ENCODE assay signal across 10 cellular contexts in the genomic region with DNA sequence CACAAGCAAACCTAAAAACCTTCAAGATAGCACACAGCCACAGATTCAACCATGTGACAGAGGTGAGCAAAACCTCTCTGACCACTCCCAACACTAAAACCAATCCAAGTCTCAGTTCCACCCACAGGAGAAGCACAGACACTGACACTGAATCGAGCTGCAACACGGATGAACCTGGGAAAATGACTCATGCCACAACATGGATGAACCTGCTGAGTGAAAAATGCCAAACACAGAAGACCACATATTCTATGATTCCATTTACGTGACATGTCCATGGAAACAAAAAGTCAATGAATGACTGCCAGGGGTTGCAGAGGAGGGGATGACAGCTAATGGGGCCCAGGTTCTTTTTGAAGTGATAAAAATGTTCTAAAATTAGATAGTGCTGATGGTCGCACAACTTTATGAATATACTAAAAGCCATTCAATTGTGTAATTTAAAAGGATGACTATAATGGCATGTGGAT. TPM values are rescaled to one million over a fixed set of nuclear protein-coding genes. Genes with fewer than 3 reads are reported as not detected.
A peak's percentile ranks its signal among the peaks of the same experiment; 100 is the strongest.
DNase-seq lines count a peak whose midpoint lies in the region; ATAC-seq, FAIRE-seq and TF ChIP-seq lines count a peak whose summit lies in the region.
"Had no signal": no experiment of that assay in that cellular context is flagged by ENCODE, and none has a peak within 500 bp of the region (broad histone marks: within the 10 kb centered on the region; RNA-seq: fewer than 3 reads in every experiment).

No MANE protein-coding gene starts in this region.

- POLR2A ChIA-PET in K562 (lab: Yijun Ruan, JAX) = interaction anchor here (1.2 kb wide), 1 partner anchor 8 kb away, joined by 4 read pairs; no protein-coding TSS in a partner anchor
- POLR2A ChIA-PET in naive thymus-derived CD8-positive, alpha-beta T cell (lab: Charles Lee) = no interaction called here

- CTCF ChIA-PET in K562 (lab: Yijun Ruan, JAX; ENCODE audit: low intra/inter-chr PET ratio) = no interaction called here

- TF ChIP-seq RAD21 in K562 (CRISPR knock-in tag; conservative IDR thresholded peaks at IDR 0.05 in 1 of 2, IDR thresholded peaks at IDR 0.05 in 1 of 2) = no peak

- no peaks in the 10 kb centered on the region for H3F3A ChIP-seq in neural progenitor cell (ENCODE audit: low read depth)

- H2AFZ ChIP-seq in K562 (ENCODE audit: low read depth, low read length) (no peak overlapping the region), neural progenitor cell (replicated peaks) (no peak overlapping the region)

- H3K27ac ChIP-seq in K562 (ENCODE audit: extremely low read depth, low read depth, low read length) = no peak overlapping the region
- H3K27ac ChIP-seq in neural progenitor cell = no peak overlapping the region

- no peaks in the 10 kb centered on the region for H3K9me3 ChIP-seq in K562 (replicated peaks; ENCODE audit: control insufficient read depth, insufficient read depth, low read depth, low read length)
- no peaks in the 10 kb centered on the region for H3K9me3 ChIP-seq in neural progenitor cell (ENCODE audit: low read depth)

- no peak for TF ChIP-seq EP300 in K562 (IDR thresholded peaks at IDR 0.05; ENCODE audit: low read length)

- FAIRE-seq in K562 (lab: Jason Lieb, UNC) = peak; percentile 65
- FAIRE-seq in urothelium cell line (lab: Jason Lieb, UNC) = peak; percentile 67

- H3K79me2 ChIP-seq in K562 (ENCODE audit: control insufficient read depth, insufficient read depth, low read length) = peaks cover 26% of the 10 kb centered on the region
- H3K79me2 ChIP-seq in neural progenitor cell (ENCODE audit: low read depth) = peaks cover 16% of the 10 kb centered on the region

- 64% methylated on average over 4 of the region's 4 CpGs for WGBS in K562 (ENCODE audit: insufficient coverage, low coverage, missing lambda C conversion rate)

- no peaks in the 10 kb centered on the region for H3K36me3 Mint-ChIP-seq in neural progenitor cell
- no peaks in the 10 kb centered on the region for H3K36me3 Mint-ChIP-seq in naive thymus-derived CD8-positive, alpha-beta T cell
- H3K36me3 Mint-ChIP-seq: activated naive CD8-positive, alpha-beta T cell treated with anti-CD3 and anti-CD28 coated beads, Interleukin-2, amount 10 ng/mL, durations not matched to agents 7 days and 5 days had no signal

- H3K27ac Mint-ChIP-seq in neural progenitor cell = no peak overlapping the region
- peak overlapping the region in 1 of 10 donors; percentile 5 for H3K27ac Mint-ChIP-seq in naive thymus-derived CD8-positive, alpha-beta T cell
- H3K27ac Mint-ChIP-seq: activated naive CD8-positive, alpha-beta T cell treated with anti-CD3 and anti-CD28 coated beads, Interleukin-2, amount 10 ng/mL, durations not matched to agents 7 days and 5 days had no signal

- H3K9ac ChIP-seq in K562 (ENCODE audit: insufficient read depth in 1 of 2, low read depth in 2 of 2, low read length in 2 of 2) (no peak overlapping the region), neural progenitor cell (no peak overlapping the region)

- no TSS peak for BruUV-seq in K562 (replicated peaks; lab: Mats Ljungman, UMichigan)

- H3K4me3 ChIP-seq in K562 (no peak overlapping the region), neural progenitor cell (no peak overlapping the region)

- H3K4me1 ChIP-seq in K562 (replicated peaks in 1 of 2; ENCODE audit: control insufficient read depth in 2 of 2, insufficient read depth in 2 of 2, low read length in 2 of 2) (peaks cover 3 to 7% of the 10 kb centered on the region in 2 experiments; a peak in 3 of 5 replicates), neural progenitor cell (peaks cover 12% of the 10 kb centered on the region)

- H3K27me3 Mint-ChIP-seq in neural progenitor cell (ENCODE audit: insufficient read depth, low read depth) = no peaks in the 10 kb centered on the region
- H3K27me3 Mint-ChIP-seq in naive thymus-derived CD8-positive, alpha-beta T cell = peaks cover 0 to 6% (median 0%) of the 10 kb centered on the region in 5 donors

- H3K4me2 ChIP-seq in K562 (ENCODE audit: insufficient read depth, low read length) (no peak overlapping the region), neural progenitor cell (no peak overlapping the region)

- H3K36me3 ChIP-seq in K562 (ENCODE audit: control insufficient read depth, insufficient read depth, low read length) (no peaks in the 10 kb centered on the region), neural progenitor cell (no peaks in the 10 kb centered on the region)

- H3K4me3 Mint-ChIP-seq in neural progenitor cell = no peak overlapping the region
- H3K4me3 Mint-ChIP-seq in naive thymus-derived CD8-positive, alpha-beta T cell = no peak overlapping the region
- H3K4me3 Mint-ChIP-seq: activated naive CD8-positive, alpha-beta T cell treated with anti-CD3 and anti-CD28 coated beads, Interleukin-2, amount 10 ng/mL, durations not matched to agents 7 days and 5 days had no signal

- no peaks in the 10 kb centered on the region for H3K9me1 ChIP-seq in K562 (ENCODE audit: control insufficient read depth, insufficient read depth, low read length)

- H3K4me1 Mint-ChIP-seq in neural progenitor cell = peaks cover 32% of the 10 kb centered on the region
- peaks cover 2 to 18% (median 6%) of the 10 kb centered on the region in 4 donors for H3K4me1 Mint-ChIP-seq in naive thymus-derived CD8-positive, alpha-beta T cell

- ATAC-seq in HG02852 (IDR thresholded peaks at IDR 0.05; ENCODE audit: unreplicated experiment) (peak; percentile 89), K562 (peak; percentile 57), left lobe of liver (no peak)
- no peak for ATAC-seq in naive thymus-derived CD8-positive, alpha-beta T cell

- peak; percentile 66 for DNase-seq in stimulated activated naive CD4-positive, alpha-beta T cell treated with Interleukin-2 at 50 U/mL for 16 hours (lab: John Stamatoyannopoulos, UW)
- DNase-seq in stimulated activated naive CD4-positive, alpha-beta T cell (lab: John Stamatoyannopoulos, UW) = no peak
- DNase-seq in K562 (ENCODE audit: extremely low read depth in 1 of 4, low spot score in 3 of 4) (no peak), urothelium cell line (ENCODE audit: low spot score) (no peak), left lobe of liver (ENCODE audit: low spot score) (no peak), neural progenitor cell (ENCODE audit: low spot score) (no peak)
- no peak for DNase-seq in naive thymus-derived CD8-positive, alpha-beta T cell
- DNase-seq: activated naive CD8-positive, alpha-beta T cell treated with anti-CD3 and anti-CD28 coated beads, Interleukin-2, amount 10 ng/mL, durations not matched to agents 7 days and 5 days; NCI-H1417 had no signal

- no peak for TF ChIP-seq POLR2A in K562 (conservative IDR thresholded peaks at IDR 0.05)

- in situ Hi-C loops in K562 (cut with MboI) = no loop called here

- H4K20me1 ChIP-seq in K562 (replicated peaks; ENCODE audit: control insufficient read depth, insufficient read depth, low read length) (no peaks in the 10 kb centered on the region; the same call in 1 of the 2 replicates), neural progenitor cell (ENCODE audit: low read depth) (no peaks in the 10 kb centered on the region)

- H3K9me3 Mint-ChIP-seq in neural progenitor cell = peaks cover 1% of the 10 kb centered on the region
- no peaks in the 10 kb centered on the region for H3K9me3 Mint-ChIP-seq in naive thymus-derived CD8-positive, alpha-beta T cell
- H3K9me3 Mint-ChIP-seq: activated naive CD8-positive, alpha-beta T cell treated with anti-CD3 and anti-CD28 coated beads, Interleukin-2, amount 10 ng/mL, durations not matched to agents 7 days and 5 days had no signal

- no peaks in the 10 kb centered on the region for H3K27me3 ChIP-seq in K562 (ENCODE audit: control insufficient read depth in 2 of 2, insufficient read depth in 2 of 2, low read length in 2 of 2)
- no peaks in the 10 kb centered on the region for H3K27me3 ChIP-seq in neural progenitor cell

- TF ChIP-seq CTCF in K562 (IDR thresholded peaks at IDR 0.05 in 2 of 3, conservative IDR thresholded peaks at IDR 0.05 in 1 of 3; ENCODE audit: insufficient read depth in 2 of 3, low read depth in 1 of 3, low read length in 3 of 3) (no peak), neural progenitor cell (IDR thresholded peaks at IDR 0.05) (no peak)

- intact Hi-C loops in K562 (cut with micrococcal nuclease) = no loop called here

TF ChIP-seq in K562, 482 proteins besides CTCF, POLR2A, EP300 and RAD21 (continues in another document):
- TF ChIP-seq CREB1 (IDR thresholded peaks at IDR 0.05) (no peak), CREB1 (CRISPR knock-in tag; IDR thresholded peaks at IDR 0.05) (no peak), MEIS2 (IDR thresholded peaks at IDR 0.05; ENCODE audit: partially characterized antibody) (peak; percentile 11)
- TF ChIP-seq, protein P1, sequence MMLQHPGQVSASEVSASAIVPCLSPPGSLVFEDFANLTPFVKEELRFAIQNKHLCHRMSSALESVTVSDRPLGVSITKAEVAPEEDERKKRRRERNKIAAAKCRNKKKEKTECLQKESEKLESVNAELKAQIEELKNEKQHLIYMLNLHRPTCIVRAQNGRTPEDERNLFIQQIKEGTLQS (IDR thresholded peaks at IDR 0.05) = 0 out of 2 replicates have a peak, but pooled peaks have one; percentile 16
- TF ChIP-seq, protein P1 (CRISPR knock-in tag; conservative IDR thresholded peaks at IDR 0.05) = no peak

RNA-seq across cellular contexts. Expression of a gene that starts 22.0 kb away (rescaled TPM):
- total RNA-seq in K562 (2011; cell fraction: chromatin; rRNA removed; ENCODE audit: low replicate concordance) = 23.7 and 39.3 TPM in 2 replicates
- 19.7 and 23.5 TPM in 2 replicates for total RNA-seq in K562 (2011; cell fraction: nucleolus; rRNA removed)
- 22.3 and 24.9 TPM in 2 replicates for total RNA-seq in K562 (2011; cell fraction: nucleoplasm; rRNA removed)
- 8.8 and 14.3 TPM in 2 replicates for total RNA-seq in K562 (2014; rRNA removed)
- total RNA-seq in K562 (2014; rRNA removed; fragmentation: Illumina TruSeq; extraction: Trizol) = 7.4 and 8.4 TPM in 2 replicates
- 11.5 TPM in 2 replicates for total RNA-seq in K562 (2015; rRNA removed; fragmentation: Illumina TruSeq; extraction: Trizol)
- 14.8 and 15.2 TPM in 2 replicates for total RNA-seq in K562 (2021)
- 11.4 and 16.2 TPM in 2 replicates for polyA plus RNA-seq in K562 (2011; rRNA removed)
- polyA plus RNA-seq in K562 (2011; cell fraction: cytosol; rRNA removed) = 13.6 and 14.6 TPM in 2 replicates
- polyA plus RNA-seq in K562 (2011; cell fraction: nucleus; rRNA removed) = 43.6 and 45.1 TPM in 2 replicates
- polyA plus RNA-seq in K562 (2012) = 11.3 and 12.8 TPM in 2 replicates
- 12.3 and 13.8 TPM in 2 replicates for polyA plus RNA-seq in K562 (2014; fragmentation: Illumina TruSeq; extraction: Trizol)
- polyA plus RNA-seq in K562 (2014; fragmentation: Nextera tagmentation; extraction: Ambion mirVana) = under 1 TPM; 0.25 to 0.42 TPM
- polyA plus RNA-seq in K562 (2014; rRNA removed) = 13.8 and 17.0 TPM in 2 replicates
- 5.5 and 6.4 TPM in 2 replicates for polyA minus RNA-seq in K562 (2011; rRNA and poly(A)+ RNA removed)
- 8.1 and 9.3 TPM in 2 replicates for polyA minus RNA-seq in K562 (2011; cell fraction: cytosol; rRNA and poly(A)+ RNA removed)
- polyA minus RNA-seq in K562 (2011; cell fraction: nucleus; rRNA and poly(A)+ RNA removed) = 9.8 and 12.1 TPM in 2 replicates
- 3.8 TPM for total RNA-seq in left lobe of liver
- 10.9 and 16.5 TPM in 2 replicates for total RNA-seq in neural progenitor cell (ENCODE audit: low replicate concordance)
- total RNA-seq in naive thymus-derived CD8-positive, alpha-beta T cell = 1 to 10 TPM; 8.1 to 8.6 TPM
- 1 to 10 TPM in 2 of 3 donors, under 1 TPM in 1; 0.77 to 4.1 (median 2.1) TPM for polyA plus RNA-seq in naive thymus-derived CD8-positive, alpha-beta T cell

Comparison
In these comparisons a context has a peak if more than half of its experiments do, and no peak if none do; other contexts are left out.
1. ATAC-seq: peak in HG02852 (single experiment) and K562 (single experiment); none in left lobe of liver (single experiment) and naive thymus-derived CD8-positive, alpha-beta T cell (0 of 2).